1 cellular context compared by ENCODE assay signal in genomic region chr6:30686908-30687658, GRCh38.
TF ChIP-seq lines count a peak whose summit lies in the region.

No MANE protein-coding gene starts in this region.

TF ChIP-seq in K562, 482 proteins besides CTCF, POLR2A, EP300 and RAD21 (continued from another document and continues in another):
- peak; percentile 94 for TF ChIP-seq ZBTB2 (IDR thresholded peaks at IDR 0.05)
- peak; percentile 57; the same call in 1 of the 2 replicates for TF ChIP-seq NR2C2 (CRISPR knock-in tag; IDR thresholded peaks at IDR 0.05)
- peak; percentile 45; the same call in 1 of the 2 replicates for TF ChIP-seq NR2C2 (tag; IDR thresholded peaks at IDR 0.05)
- no peak for TF ChIP-seq TCF7 (IDR thresholded peaks at IDR 0.05; ENCODE audit: borderline replicate concordance)
- TF ChIP-seq KAT2B (IDR thresholded peaks at IDR 0.05; ENCODE audit: low read depth, low read length): no peak
- peak; percentile 7; the same call in 1 of the 2 replicates for TF ChIP-seq KDM2B (CRISPR knock-in tag; IDR thresholded peaks at IDR 0.05)
- TF ChIP-seq NEUROD1 (IDR thresholded peaks at IDR 0.05; ENCODE audit: borderline replicate concordance, low read depth, low read length, partially characterized antibody): peak; percentile 69
- no peak for TF ChIP-seq ZNF695 (CRISPR knock-in tag; IDR thresholded peaks at IDR 0.05)
- peak; percentile 80 for TF ChIP-seq SP1 (CRISPR knock-in tag; IDR thresholded peaks at IDR 0.05)
- 0 out of 2 replicates have a peak, but pooled peaks have one; percentile 49 for TF ChIP-seq CC2D1A (IDR thresholded peaks at IDR 0.05)
- TF ChIP-seq ZNF197 (CRISPR knock-in tag; IDR thresholded peaks at IDR 0.05; ENCODE audit: low read depth): no peak
- no peak for TF ChIP-seq ZBTB34 (CRISPR knock-in tag; IDR thresholded peaks at IDR 0.05)
- TF ChIP-seq GABPB1 (CRISPR knock-in tag; IDR thresholded peaks at IDR 0.05): peak; percentile 73; the same call in 1 of the 2 replicates
- 0 out of 2 replicates have a peak, but pooled peaks have one; percentile 63 for TF ChIP-seq KLF16 (IDR thresholded peaks at IDR 0.05)
- TF ChIP-seq E2F1 (CRISPR knock-in tag; IDR thresholded peaks at IDR 0.05): peak; percentile 74; the same call in 1 of the 2 replicates
- no peak for TF ChIP-seq PATZ1 (CRISPR knock-in tag; IDR thresholded peaks at IDR 0.05; ENCODE audit: borderline replicate concordance)
- TF ChIP-seq BHLHE40 (IDR thresholded peaks at IDR 0.05; ENCODE audit: low read length): peak; percentile 89
- no peak for TF ChIP-seq ZBTB9 (CRISPR knock-in tag; IDR thresholded peaks at IDR 0.05)
- no peak for TF ChIP-seq NCOA2 (IDR thresholded peaks at IDR 0.05; ENCODE audit: partially characterized antibody in 2 of 2)
- TF ChIP-seq EGR1 (conservative IDR thresholded peaks at IDR 0.05): peak; percentile 98
- peak; percentile 70; the same call in 1 of the 2 replicates for TF ChIP-seq KAT7 (CRISPR knock-in tag; IDR thresholded peaks at IDR 0.05; ENCODE audit: borderline replicate concordance)
- TF ChIP-seq HNRNPUL1 (IDR thresholded peaks at IDR 0.05; ENCODE audit: low read length): no peak
- TF ChIP-seq ZNF766 (CRISPR knock-in tag; conservative IDR thresholded peaks at IDR 0.05): 0 out of 2 replicates have a peak, but pooled peaks have one; percentile 8
- no peak for TF ChIP-seq ZNF668 (CRISPR knock-in tag; IDR thresholded peaks at IDR 0.05)
- no peak for TF ChIP-seq FOXA1 (IDR thresholded peaks at IDR 0.05; ENCODE audit: borderline replicate concordance)
- TF ChIP-seq CCAR2 (IDR thresholded peaks at IDR 0.05; ENCODE audit: low read depth, low read length): no peak
- TF ChIP-seq ZNF143 (CRISPR knock-in tag; IDR thresholded peaks at IDR 0.05): no peak
- peak; percentile 59; the same call in 1 of the 2 replicates for TF ChIP-seq ZNF444 (CRISPR knock-in tag; IDR thresholded peaks at IDR 0.05)
- peak; percentile 85; the same call in 1 of the 2 replicates for TF ChIP-seq MITF (IDR thresholded peaks at IDR 0.05)
- TF ChIP-seq NFYB (IDR thresholded peaks at IDR 0.05; ENCODE audit: extremely low read depth, insufficient read length): no peak
- TF ChIP-seq ZC3H4 (CRISPR knock-in tag; IDR thresholded peaks at IDR 0.05; ENCODE audit: borderline replicate concordance): no peak
- peak; percentile 67 for TF ChIP-seq ATF3 (IDR thresholded peaks at IDR 0.05)
- 0 out of 2 replicates have a peak, but pooled peaks have one; percentile 41 for TF ChIP-seq ATF3 (CRISPR knock-in tag; conservative IDR thresholded peaks at IDR 0.05)
- no peak for TF ChIP-seq SIX5 (IDR thresholded peaks at IDR 0.05; ENCODE audit: borderline replicate concordance in 1 of 2, insufficient read depth in 1 of 2, low read depth in 1 of 2, low read length in 2 of 2)
- peak; percentile 63; the same call in 1 of the 2 replicates for TF ChIP-seq CREB3L1 (IDR thresholded peaks at IDR 0.05; ENCODE audit: borderline replicate concordance, low read depth)
- no peak for TF ChIP-seq RFX7 (CRISPR knock-in tag; IDR thresholded peaks at IDR 0.05)
- no peak for TF ChIP-seq TSHZ1 (CRISPR knock-in tag; IDR thresholded peaks at IDR 0.05)
- no peak for TF ChIP-seq HSF4 (CRISPR knock-in tag; IDR thresholded peaks at IDR 0.05; ENCODE audit: borderline replicate concordance)
- TF ChIP-seq ETS1 (conservative IDR thresholded peaks at IDR 0.05; ENCODE audit: control insufficient read depth, low read depth, low read length): peak; percentile 92
- 0 out of 2 replicates have a peak, but pooled peaks have one; percentile 33 for TF ChIP-seq THAP12 (CRISPR knock-in tag; IDR thresholded peaks at IDR 0.05)
- peak; percentile 66; the same call in 1 of the 2 replicates for TF ChIP-seq PML (IDR thresholded peaks at IDR 0.05; ENCODE audit: low read length)
